18 cellular contexts compared by ENCODE assay signal in genomic region chr7:90879924-90880323, GRCh38.
"Had no signal": no experiment of that assay in that cellular context is flagged by ENCODE, and none has a peak within 500 bp of the region (broad histone marks: within the 10 kb centered on the region; RNA-seq: fewer than 3 reads in every experiment).

No MANE protein-coding gene starts in this region.

- H3K9me3 ChIP-seq: esophagus muscularis mucosa, thoracic aorta, upper lobe of left lung had no signal

- DNase-seq: activated CD4-positive, alpha-beta T cell treated with anti-CD3 and anti-CD28 coated beads, Interleukin-2, amount 50 U/mL, for 1 hour; activated CD8-positive, alpha-beta memory T cell treated with anti-CD3 and anti-CD28 coated beads for 24 hours; activated CD8-positive, alpha-beta memory T cell treated with anti-CD3 and anti-CD28 coated beads, Interleukin-2, amount 50 U/mL, for 48 hours; activated effector memory CD4-positive, alpha-beta T cell treated with Interleukin-2 at 50 U/mL for 16 hours; activated naive CD4-positive, alpha-beta T cell treated with anti-CD3 and anti-CD28 coated beads, Interleukin-2, amount 50 U/mL, for 16 hours; activated T-cell treated with anti-CD3 and anti-CD28 coated beads, Interleukin-2, amount 50 U/mL, for 48 hours; effector CD4-positive, alpha-beta T cell; hippocampal formation; mammary epithelial cell; small intestine; stimulated activated CD4-positive, alpha-beta T cell treated with anti-CD3 and anti-CD28 coated beads, Interleukin-15, amount 100 ng/mL, for 24 hours; stimulated activated CD4-positive, alpha-beta T cell treated with anti-CD3 and anti-CD28 coated beads, Interleukin-2, amount 100 ng/mL, for 48 hours; T1000; upper lobe of left lung had no signal

- H3K27me3 ChIP-seq: esophagus muscularis mucosa, upper lobe of left lung had no signal

- H3K4me1 ChIP-seq: esophagus muscularis mucosa, upper lobe of left lung had no signal

- ATAC-seq: activated CD4-positive, CD25-positive, alpha-beta regulatory T cell treated with anti-CD3 and anti-CD28 coated beads, Interleukin-2, amount 50 U/mL, for 24 hours; left lobe of liver had no signal

- H3K27ac ChIP-seq: esophagus muscularis mucosa, thoracic aorta, upper lobe of left lung had no signal

- H3K4me3 ChIP-seq: esophagus muscularis mucosa, thoracic aorta, upper lobe of left lung had no signal

- H3K36me3 ChIP-seq: esophagus muscularis mucosa, thoracic aorta, upper lobe of left lung had no signal
